In the genomic region with DNA sequence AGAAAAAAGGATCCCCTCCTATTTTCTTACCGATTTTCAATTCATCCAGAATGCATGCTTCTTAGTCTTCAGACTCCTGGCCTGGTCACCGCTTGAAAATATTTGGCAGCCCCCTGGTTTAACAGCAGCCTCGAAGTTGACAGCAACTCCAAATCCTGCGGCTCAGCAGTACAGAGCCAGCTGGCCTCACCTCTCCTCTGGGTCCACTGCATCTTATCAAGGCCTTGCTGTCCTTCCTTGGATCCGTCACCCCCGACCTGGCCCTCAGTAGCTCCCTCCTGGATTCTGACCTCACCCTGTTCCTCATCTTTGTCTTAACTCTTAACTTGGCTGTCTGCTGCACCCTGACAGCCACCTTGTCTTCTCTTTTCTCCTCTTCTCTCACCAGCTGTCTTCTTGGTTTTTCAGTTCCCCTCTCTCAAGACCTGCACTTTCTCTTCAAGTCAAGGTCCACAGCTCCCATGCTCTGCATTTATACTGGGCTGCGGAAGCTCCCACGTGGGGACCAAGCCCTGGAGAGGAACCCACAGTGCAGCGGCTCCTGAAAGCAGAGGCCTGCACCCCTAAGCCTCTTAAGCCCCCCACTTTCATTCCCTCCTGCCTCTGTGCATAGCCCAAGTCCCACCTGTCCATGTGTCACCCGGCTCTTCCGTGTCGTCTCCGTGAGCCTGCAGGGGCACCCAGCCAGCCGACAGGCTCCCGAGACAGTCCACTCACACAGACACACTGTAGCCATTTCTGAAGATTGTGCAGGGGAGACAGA, we compare ENCODE assay signal across 10 cellular contexts. TPM values are rescaled to one million over a fixed set of nuclear protein-coding genes. Genes with fewer than 3 reads are reported as not detected.
DNase-seq lines count a peak whose midpoint lies in the region; ATAC-seq and TF ChIP-seq lines count a peak whose summit lies in the region.
"Had no signal": no experiment of that assay in that cellular context is flagged by ENCODE, and none has a peak within 500 bp of the region (broad histone marks: within the 10 kb centered on the region; RNA-seq: fewer than 3 reads in every experiment).

No MANE protein-coding gene starts in this region.

- H3K4me3 ChIP-seq in NB4 (ENCODE audit: low read depth, low read length) (no peak overlapping the region), smooth muscle cell (no peak overlapping the region)

- CTCF ChIA-PET in activated CD8-positive, alpha-beta memory T cell treated with anti-CD3 and anti-CD28 coated beads, Interleukin-2, amount 10 ng/mL, durations not matched to agents 7 days and 5 days (lab: Charles Lee) = interaction anchor here (1.1 to 2.4 kb wide), 2 partner anchors 85 to 90 kb away, joined by 3 to 8 read pairs; no protein-coding TSS in a partner anchor

- no peaks in the 10 kb centered on the region for H3K9me3 Mint-ChIP-seq in activated CD8-positive, alpha-beta memory T cell treated with anti-CD3 and anti-CD28 coated beads, Interleukin-2, amount 10 ng/mL, durations not matched to agents 7 days and 5 days (ENCODE audit: low read depth)

- WGBS in smooth muscle cell (ENCODE audit: low lambda C conversion rate) = 88% methylated on average over 15 of the region's 15 CpGs

- TF ChIP-seq CTCF in NB4 (IDR thresholded peaks at IDR 0.05; ENCODE audit: low read depth, low read length) (no peak), smooth muscle cell (IDR thresholded peaks at IDR 0.05; ENCODE audit: borderline replicate concordance, insufficient read depth, poor library complexity, severe bottlenecking) (no peak)

- no peak overlapping the region for H2AFZ ChIP-seq in smooth muscle cell (ENCODE audit: low read depth)

- peaks cover 3% of the 10 kb centered on the region for H3K4me1 ChIP-seq in smooth muscle cell (ENCODE audit: low read depth)

- H3K4me1 Mint-ChIP-seq in activated CD8-positive, alpha-beta memory T cell treated with anti-CD3 and anti-CD28 coated beads, Interleukin-2, amount 10 ng/mL, durations not matched to agents 7 days and 5 days = peaks cover 90% of the 10 kb centered on the region

- H3K27ac ChIP-seq in smooth muscle cell (ENCODE audit: low read depth) = peak overlapping the region; percentile 75

- no peaks in the 10 kb centered on the region for H3K9me3 ChIP-seq in smooth muscle cell (replicated peaks; ENCODE audit: low read depth)

- H4K20me1 ChIP-seq in smooth muscle cell (ENCODE audit: low read depth) = no peaks in the 10 kb centered on the region

- no peak overlapping the region for H3K4me3 Mint-ChIP-seq in activated CD8-positive, alpha-beta memory T cell treated with anti-CD3 and anti-CD28 coated beads, Interleukin-2, amount 10 ng/mL, durations not matched to agents 7 days and 5 days

- H3K36me3 Mint-ChIP-seq in activated CD8-positive, alpha-beta memory T cell treated with anti-CD3 and anti-CD28 coated beads, Interleukin-2, amount 10 ng/mL, durations not matched to agents 7 days and 5 days = peaks cover 64% of the 10 kb centered on the region

- no peak for DNase-seq in activated CD8-positive, alpha-beta memory T cell treated with anti-CD3 and anti-CD28 coated beads, Interleukin-2, amount 10 ng/mL, durations not matched to agents 7 days and 5 days
- DNase-seq in activated CD8-positive, alpha-beta memory T cell treated with anti-CD3 and anti-CD28 coated beads, Interleukin-2, amount 50 U/mL, for 4 hours = no peak
- DNase-seq in NB4 (ENCODE audit: low read depth) = peak; percentile 11
- DNase-seq in smooth muscle cell (lab: John Stamatoyannopoulos, UW; ENCODE audit: unreplicated experiment) = no peak
- no peak for DNase-seq in glomerular visceral epithelial cell (ENCODE audit: extremely low spot score)
- no peak for DNase-seq in DMS79 (lab: John Stamatoyannopoulos, UW)
- DNase-seq in stimulated activated naive CD4-positive, alpha-beta T cell treated with Interleukin-2 at 50 U/mL for 16 hours (lab: John Stamatoyannopoulos, UW) = no peak
- DNase-seq: activated gamma-delta T cell treated with Interleukin-2 at 50 U/mL for 16 hours, NCI-H1092 treated with DMSO at 0.1 percent for 48 hours had no signal

- ATAC-seq in activated CD8-positive, alpha-beta memory T cell treated with anti-CD3 and anti-CD28 coated beads, Interleukin-2, amount 10 ng/mL, durations not matched to agents 7 days and 5 days = no peak
- peak; percentile 53 for ATAC-seq in GM21825 (IDR thresholded peaks at IDR 0.05; ENCODE audit: unreplicated experiment)

- no peak for TF ChIP-seq POLR2A in NB4 (IDR thresholded peaks at IDR 0.05; ENCODE audit: extremely low read depth, insufficient read length)

- H3K79me2 ChIP-seq in smooth muscle cell (ENCODE audit: low read depth) = no peaks in the 10 kb centered on the region

- peak overlapping the region; percentile 89 for H3K27ac Mint-ChIP-seq in activated CD8-positive, alpha-beta memory T cell treated with anti-CD3 and anti-CD28 coated beads, Interleukin-2, amount 10 ng/mL, durations not matched to agents 7 days and 5 days

- no peaks in the 10 kb centered on the region for H3K36me3 ChIP-seq in smooth muscle cell (ENCODE audit: low read depth)

- no peak overlapping the region for H3K9ac ChIP-seq in smooth muscle cell (ENCODE audit: low read depth)

- no peaks in the 10 kb centered on the region for H3K27me3 ChIP-seq in smooth muscle cell (ENCODE audit: low read depth)

- H3K27me3 Mint-ChIP-seq in activated CD8-positive, alpha-beta memory T cell treated with anti-CD3 and anti-CD28 coated beads, Interleukin-2, amount 10 ng/mL, durations not matched to agents 7 days and 5 days = no peaks in the 10 kb centered on the region

- H3K4me2 ChIP-seq in smooth muscle cell = peak overlapping the region; percentile 71

- no peaks in the 10 kb centered on the region for H3F3A ChIP-seq in smooth muscle cell (ENCODE audit: low read depth)

RNA-seq across cellular contexts. Expression of gene MX2, which starts 6.0 kb away (rescaled TPM):
- 100 to 1,000 TPM in 1 of 2 experiments, 10 to 100 TPM in 1; 65.1 to 158 TPM for total RNA-seq in activated CD8-positive, alpha-beta memory T cell treated with anti-CD3 and anti-CD28 coated beads, Interleukin-2, amount 10 ng/mL, durations not matched to agents 7 days and 5 days
- total RNA-seq in smooth muscle cell = 2.5 and 11.3 TPM in 2 replicates
- polyA plus RNA-seq in smooth muscle cell = 1.9 and 3.1 TPM in 2 replicates

RNA-seq across cellular contexts. Expression of gene FAM3B, which starts 51.2 kb away (rescaled TPM):
- total RNA-seq in activated CD8-positive, alpha-beta memory T cell treated with anti-CD3 and anti-CD28 coated beads, Interleukin-2, amount 10 ng/mL, durations not matched to agents 7 days and 5 days = not detected
- not detected in 2 replicates for total RNA-seq in smooth muscle cell
- 0.18 TPM in 1 of 2 replicates, not detected in the other for polyA plus RNA-seq in smooth muscle cell

RNA-seq across cellular contexts. Expression of gene MX1, which starts 58.3 kb away (rescaled TPM):
- 100 to 1,000 TPM; 544 to 967 TPM for total RNA-seq in activated CD8-positive, alpha-beta memory T cell treated with anti-CD3 and anti-CD28 coated beads, Interleukin-2, amount 10 ng/mL, durations not matched to agents 7 days and 5 days
- total RNA-seq in smooth muscle cell = 1.3 and 4.6 TPM in 2 replicates
- polyA plus RNA-seq in smooth muscle cell = 2.0 and 3.5 TPM in 2 replicates

Comparison
In these comparisons a context has a peak if more than half of its experiments do, and no peak if none do; other contexts are left out.
1. RNA of gene MX1, which starts 58.3 kb away (total RNA-seq): 544 to 967 TPM in activated CD8-positive, alpha-beta memory T cell treated with anti-CD3 and anti-CD28 coated beads, Interleukin-2, amount 10 ng/mL, durations not matched to agents 7 days and 5 days; 1.3 to 4.6 TPM in smooth muscle cell; every median in the first group is over 10 times any median in the second.